In the genomic region with DNA sequence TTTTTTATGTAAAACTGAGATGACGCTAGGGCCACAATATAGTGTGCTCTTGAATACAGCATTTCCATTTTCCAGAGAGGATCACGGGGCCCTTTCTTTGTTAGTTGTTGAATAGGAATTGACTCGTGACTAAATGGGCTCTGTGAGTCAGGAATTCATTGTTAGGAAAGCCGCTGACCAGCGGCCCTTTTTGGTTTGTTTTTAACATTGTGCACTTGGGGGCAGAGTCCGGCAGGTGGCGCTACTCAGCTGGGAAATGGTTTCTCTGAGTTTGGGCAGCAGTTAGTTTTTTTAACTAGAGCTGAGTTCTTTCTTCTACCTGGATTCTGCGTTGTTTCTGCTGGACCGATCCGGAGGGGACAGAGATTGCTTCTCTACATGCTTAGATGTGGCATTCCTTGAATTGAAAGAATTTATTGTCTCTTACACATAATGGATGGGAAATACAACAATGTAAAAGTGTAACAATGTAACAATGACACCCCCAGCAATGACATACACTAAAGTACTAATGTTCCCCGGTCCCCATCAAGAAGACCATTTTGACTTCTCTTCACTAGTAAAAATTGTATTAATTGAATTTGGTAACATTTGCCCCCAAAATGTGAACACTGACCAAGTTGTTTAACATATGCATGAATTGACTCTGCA, we compare ENCODE assay signal across 8 cellular contexts.
DNase-seq lines count a peak whose midpoint lies in the region; ATAC-seq lines count a peak whose summit lies in the region.

No MANE protein-coding gene starts in this region.

- ATAC-seq in HG03469 (IDR thresholded peaks at IDR 0.05; ENCODE audit: unreplicated experiment), result peak; percentile 57

- DNase-seq in CD1c-positive myeloid dendritic cell (ENCODE audit: extremely low spot score) (peak; percentile 47), GM19240 (ENCODE audit: insufficient read length, low spot score) (peak; percentile 6), NCI-H82 (lab: John Stamatoyannopoulos, UW) (peak; percentile 63), globus pallidus (ENCODE audit: low spot score) (peak; percentile 69), posterior cingulate gyrus (peak; percentile 43 to 94 (median 78)), ureter (ENCODE audit: low spot score) (no peak)
- peak; percentile 20 for DNase-seq in activated T-cell treated with anti-CD3 and anti-CD28 coated beads, Interleukin-2, amount 50 U/mL, for 1 hour

- intact Hi-C loops in posterior cingulate gyrus (cut with DNase I), result loop anchor here (10.0 kb wide), 1 partner anchor 1221 kb away; no protein-coding TSS in a partner anchor
